ENCODE assay signal across 19 cellular contexts in genomic region chr9:135060461-135061116, GRCh38. TPM values are rescaled to one million over a fixed set of nuclear protein-coding genes. Genes with fewer than 3 reads are reported as not detected.
"Had no signal": no experiment of that assay in that cellular context is flagged by ENCODE, and none has a peak within 500 bp of the region (broad histone marks: within the 10 kb centered on the region; RNA-seq: fewer than 3 reads in every experiment).

No MANE protein-coding gene starts in this region.

- ATAC-seq: activated T-cell treated with anti-CD3 and anti-CD28 coated beads, Interleukin-2, amount 50 U/mL, for 4 hours; effector memory CD8-positive, alpha-beta T cell; left colon; stimulated activated naive CD8-positive, alpha-beta T cell treated with anti-CD3 and anti-CD28 coated beads, Interleukin-15, Interleukin-2, amounts not matched to agents 100 U/mL and 50 U/mL, for 24 hours had no signal

- H3K36me3 Mint-ChIP-seq: activated naive CD8-positive, alpha-beta T cell; immature natural killer cell had no signal

- H3K4me3 Mint-ChIP-seq: activated naive CD8-positive, alpha-beta T cell; activated T-cell treated with anti-CD3 and anti-CD28 coated beads, Interleukin-2, amount 50 U/mL, for 4 hours; dendritic cell treated with granulocyte-macrophage colony-stimulating factor and Interleukin-4, amounts not matched to agents 40 ng/mL and 50 ng/mL, for 4 days; effector memory CD8-positive, alpha-beta T cell; immature natural killer cell had no signal

- H3K36me3 ChIP-seq: brain microvascular endothelial cell, neutrophil had no signal

- H3K79me2 ChIP-seq: parathyroid adenoma had no signal

- H3K27ac Mint-ChIP-seq: activated naive CD8-positive, alpha-beta T cell; dendritic cell treated with granulocyte-macrophage colony-stimulating factor and Interleukin-4, amounts not matched to agents 40 ng/mL and 50 ng/mL, for 4 days; effector memory CD8-positive, alpha-beta T cell; immature natural killer cell had no signal

- H3K4me1 Mint-ChIP-seq: immature natural killer cell had no signal

- H3K4me3 ChIP-seq: SK-N-MC, skin epidermis had no signal

- DNase-seq: activated CD4-positive, alpha-beta T cell treated with anti-CD3 and anti-CD28 coated beads for 1 hour; activated CD4-positive, alpha-beta T cell treated with anti-CD3 and anti-CD28 coated beads, Interleukin-2, amount 50 U/mL, for 4 hours; activated gamma-delta T cell; activated T-cell treated with anti-CD3 and anti-CD28 coated beads, Interleukin-2, amount 50 U/mL, for 4 hours; brain microvascular endothelial cell; effector memory CD8-positive, alpha-beta T cell; foreskin melanocyte; immature natural killer cell; left colon; stimulated activated CD4-positive, alpha-beta T cell treated with anti-CD3 and anti-CD28 coated beads, Interleukin-4, amount 100 ng/mL, for 24 hours; stimulated activated naive CD8-positive, alpha-beta T cell treated with anti-CD3 and anti-CD28 coated beads, Interleukin-15, Interleukin-2, amounts not matched to agents 100 U/mL and 50 U/mL, for 24 hours; trophoblast cell had no signal

- H3K9ac ChIP-seq: parathyroid adenoma had no signal

- H3K9me3 Mint-ChIP-seq: immature natural killer cell had no signal

- H2AFZ ChIP-seq: parathyroid adenoma had no signal

- H3K4me1 ChIP-seq: parathyroid adenoma had no signal

- H3K27me3 ChIP-seq: brain microvascular endothelial cell had no signal

- H3K9me3 ChIP-seq: neutrophil had no signal

- H3K27ac ChIP-seq: brain microvascular endothelial cell, epithelial cell of prostate, neutrophil, parathyroid adenoma, SK-N-MC, skin epidermis had no signal

RNA-seq across cellular contexts. Expression of gene OLFM1, which starts 26.9 kb away (rescaled TPM):
- polyA plus RNA-seq: immature natural killer cell had no signal
